30 cellular contexts compared by ENCODE assay signal in genomic region chr10:44651395-44651661, GRCh38.
"Had no signal": no experiment of that assay in that cellular context is flagged by ENCODE, and none has a peak within 500 bp of the region (broad histone marks: within the 10 kb centered on the region; RNA-seq: fewer than 3 reads in every experiment).

No MANE protein-coding gene starts in this region.

- ATAC-seq: activated CD4-positive, CD25-positive, alpha-beta regulatory T cell treated with anti-CD3 and anti-CD28 coated beads, Interleukin-2, amount 50 U/mL, for 24 hours; activated T-helper 17 cell treated with anti-CD3 and anti-CD28 coated beads, Interleukin-2, amount 50 U/mL, for 72 hours; gastroesophageal sphincter; natural killer cell treated with Interleukin-12 subunit alpha and Interleukin-12 subunit beta and Interleukin-15 and Interleukin-18, amount 100 ng/mL, for 72 hours; stimulated activated naive CD8-positive, alpha-beta T cell treated with anti-CD3 and anti-CD28 coated beads, Interleukin-15, Interleukin-2, amounts not matched to agents 100 U/mL and 50 U/mL, for 24 hours had no signal

- H3K27ac Mint-ChIP-seq: activated CD4-positive, alpha-beta memory T cell treated with anti-CD3 and anti-CD28 coated beads, Interleukin-2, amount 10 ng/mL, durations not matched to agents 7 days and 5 days; activated T-cell treated with anti-CD3 and anti-CD28 coated beads, Interleukin-2, amount 50 U/mL, for 24 hours; activated T-helper 17 cell treated with anti-CD3 and anti-CD28 coated beads, Interleukin-2, amount 50 U/mL, for 72 hours; natural killer cell treated with Interleukin-12 subunit alpha and Interleukin-12 subunit beta and Interleukin-15 and Interleukin-18, amount 100 ng/mL, for 72 hours; progenitor cell of endocrine pancreas had no signal

- FAIRE-seq: colon, TTC549 had no signal

- H3K27ac ChIP-seq: epithelial cell of prostate, esophagus squamous epithelium, gastroesophageal sphincter, hepatocyte, left ventricle myocardium inferior, testis, transverse colon, WERI-Rb-1 had no signal

- H3K36me3 Mint-ChIP-seq: natural killer cell treated with Interleukin-12 subunit alpha and Interleukin-12 subunit beta and Interleukin-15 and Interleukin-18, amount 100 ng/mL, for 72 hours had no signal

- H3K36me3 ChIP-seq: esophagus squamous epithelium, gastroesophageal sphincter, left ventricle myocardium inferior, transverse colon, WERI-Rb-1 had no signal

- H3K4me1 ChIP-seq: esophagus squamous epithelium, testis had no signal

- H3K9me3 ChIP-seq: esophagus squamous epithelium, gastroesophageal sphincter, mucosa of descending colon, testis, transverse colon had no signal

- H3K4me3 Mint-ChIP-seq: activated CD4-positive, alpha-beta memory T cell treated with anti-CD3 and anti-CD28 coated beads, Interleukin-2, amount 10 ng/mL, durations not matched to agents 7 days and 5 days; activated T-cell treated with anti-CD3 and anti-CD28 coated beads, Interleukin-2, amount 50 U/mL, for 24 hours; activated T-helper 17 cell treated with anti-CD3 and anti-CD28 coated beads, Interleukin-2, amount 50 U/mL, for 72 hours; natural killer cell treated with Interleukin-12 subunit alpha and Interleukin-12 subunit beta and Interleukin-15 and Interleukin-18, amount 100 ng/mL, for 72 hours had no signal

- H3K79me2 ChIP-seq: hepatocyte had no signal

- H3K4me3 ChIP-seq: esophagus squamous epithelium, gastroesophageal sphincter, hepatocyte, left ventricle myocardium inferior, lung, mucosa of descending colon, skin epidermis, testis, transverse colon had no signal

- H3K27me3 ChIP-seq: esophagus squamous epithelium, gastroesophageal sphincter, hepatocyte, testis, transverse colon had no signal

- DNase-seq: activated CD4-positive, alpha-beta memory T cell treated with anti-CD3 and anti-CD28 coated beads, Interleukin-2, amount 10 ng/mL, durations not matched to agents 7 days and 5 days; activated CD4-positive, alpha-beta T cell treated with anti-CD3 and anti-CD28 coated beads for 48 hours; activated CD8-positive, alpha-beta memory T cell treated with anti-CD3 and anti-CD28 coated beads, Interleukin-2, amount 50 U/mL, for 48 hours; activated gamma-delta T cell treated with Interleukin-2 at 50 U/mL for 16 hours; activated naive CD4-positive, alpha-beta T cell treated with anti-CD3 and anti-CD28 coated beads, Interleukin-2, amount 50 U/mL, for 16 hours; activated T-cell treated with anti-CD3 and anti-CD28 coated beads, Interleukin-2, amount 50 U/mL, for 24 hours; effector CD8-positive, alpha-beta T cell; esophagus squamous epithelium; islet precursor cell; retina; stimulated activated CD4-positive, alpha-beta T cell treated with anti-CD3 and anti-CD28 coated beads, Interleukin-12 subunit alpha, Interleukin-12 subunit beta, amount 100 ng/mL, for 4 hours; stimulated activated CD4-positive, alpha-beta T cell treated with anti-CD3 and anti-CD28 coated beads, Interleukin-4, amount 100 ng/mL, for 1 hour; stimulated activated naive CD8-positive, alpha-beta T cell treated with anti-CD3 and anti-CD28 coated beads, Interleukin-15, Interleukin-2, amounts not matched to agents 100 U/mL and 50 U/mL, for 24 hours; T-helper 9 cell; testis; transverse colon; WERI-Rb-1 had no signal

- H3K4me1 Mint-ChIP-seq: activated CD4-positive, alpha-beta memory T cell treated with anti-CD3 and anti-CD28 coated beads, Interleukin-2, amount 10 ng/mL, durations not matched to agents 7 days and 5 days; activated T-helper 17 cell treated with anti-CD3 and anti-CD28 coated beads, Interleukin-2, amount 50 U/mL, for 72 hours had no signal

- H3K9me3 Mint-ChIP-seq: activated CD4-positive, alpha-beta memory T cell treated with anti-CD3 and anti-CD28 coated beads, Interleukin-2, amount 10 ng/mL, durations not matched to agents 7 days and 5 days; natural killer cell treated with Interleukin-12 subunit alpha and Interleukin-12 subunit beta and Interleukin-15 and Interleukin-18, amount 100 ng/mL, for 72 hours had no signal

- H2AFZ ChIP-seq: hepatocyte had no signal

- H3K4me2 ChIP-seq: hepatocyte had no signal

- H3K27me3 Mint-ChIP-seq: activated CD4-positive, alpha-beta memory T cell treated with anti-CD3 and anti-CD28 coated beads, Interleukin-2, amount 10 ng/mL, durations not matched to agents 7 days and 5 days; activated T-cell treated with anti-CD3 and anti-CD28 coated beads, Interleukin-2, amount 50 U/mL, for 24 hours; activated T-helper 17 cell treated with anti-CD3 and anti-CD28 coated beads, Interleukin-2, amount 50 U/mL, for 72 hours; natural killer cell treated with Interleukin-12 subunit alpha and Interleukin-12 subunit beta and Interleukin-15 and Interleukin-18, amount 100 ng/mL, for 72 hours had no signal
